Comparison of ENCODE assay signal across 8 cellular contexts in genomic region chr14:24710403-24711063, GRCh38.
A peak's percentile ranks its signal among the peaks of the same experiment; 100 is the strongest.
DNase-seq lines count a peak whose midpoint lies in the region; ATAC-seq and TF ChIP-seq lines count a peak whose summit lies in the region.

No MANE protein-coding gene starts in this region.

- TF ChIP-seq CTCF in GM12801 (IDR thresholded peaks at IDR 0.05; ENCODE audit: extremely low read depth, insufficient read length) (peak; percentile 31), KMS-11 (conservative IDR thresholded peaks at IDR 0.05; ENCODE audit: low read depth, low read length) (peak; percentile 74)

- intact Hi-C loops in left ventricle myocardium superior (cut with micrococcal nuclease), result no loop called here
- intact Hi-C loops in sciatic nerve (cut with DNase I), result no loop called here

- no peaks in the 10 kb centered on the region for H3K27me3 ChIP-seq in KMS-11 (ENCODE audit: insufficient read depth, low read depth)

- no peaks in the 10 kb centered on the region for H3K79me2 ChIP-seq in KMS-11 (ENCODE audit: insufficient read depth, low read depth)

- no peaks in the 10 kb centered on the region for H3K36me3 ChIP-seq in KMS-11 (ENCODE audit: insufficient read depth)

- H2AFZ ChIP-seq in KMS-11 (ENCODE audit: low read depth), result no peak overlapping the region

- no peaks in the 10 kb centered on the region for H4K20me1 ChIP-seq in KMS-11 (ENCODE audit: insufficient read depth)

- H3K9ac ChIP-seq in KMS-11, result no peak overlapping the region

- DNase-seq in SHP77 treated with DMSO at 0.1 percent for 48 hours (lab: John Stamatoyannopoulos, UW) (peak; percentile 25), amniotic stem cell (lab: John Stamatoyannopoulos, UW) (peak; percentile 2), left ventricle myocardium superior (peak; percentile 41), sciatic nerve (ENCODE audit: low spot score) (peak; percentile 77), cerebellar nuclear complex (lab: John Stamatoyannopoulos, UW) (no peak)

- ATAC-seq in left ventricle myocardium superior, result peak; percentile 70
- peak; percentile 90 for ATAC-seq in sciatic nerve
- no peak for ATAC-seq in GM18861 (IDR thresholded peaks at IDR 0.05; ENCODE audit: unreplicated experiment)

- no peak overlapping the region for H3K4me2 ChIP-seq in KMS-11

- no peak overlapping the region for H3K27ac ChIP-seq in KMS-11

- no peaks in the 10 kb centered on the region for H3K4me1 ChIP-seq in KMS-11 (ENCODE audit: low read depth, poor library complexity, severe bottlenecking)

- no peak overlapping the region for H3K4me3 ChIP-seq in KMS-11 (IDR thresholded peaks at IDR 0.05; ENCODE audit: insufficient read depth, low read depth, low read length)

Comparison
In these comparisons a context has a peak if more than half of its experiments do, and no peak if none do; other contexts are left out.
1. DNase-seq: peak in SHP77 treated with DMSO at 0.1 percent for 48 hours (single experiment), amniotic stem cell (single experiment), left ventricle myocardium superior (single experiment) and sciatic nerve (single experiment); none in cerebellar nuclear complex (0 of 2).